ENCODE assay signal across 22 cellular contexts in genomic region chr9:136837146-136837855, GRCh38.
"Had no signal": no experiment of that assay in that cellular context is flagged by ENCODE, and none has a peak within 500 bp of the region (broad histone marks: within the 10 kb centered on the region; RNA-seq: fewer than 3 reads in every experiment).

No MANE protein-coding gene starts in this region.

- H3K27me3 Mint-ChIP-seq: natural killer cell treated with Interleukin-12 subunit alpha and Interleukin-12 subunit beta and Interleukin-15 and Interleukin-18, amount 100 ng/mL, for 72 hours; progenitor cell of endocrine pancreas; type B pancreatic cell had no signal

- H3K27me3 ChIP-seq: dorsolateral prefrontal cortex, neural progenitor cell, pancreas, right lobe of liver, suprapubic skin, thyroid gland had no signal

- ATAC-seq: esophagus mucosa; left ventricle myocardium superior; natural killer cell treated with Interleukin-12 subunit alpha and Interleukin-12 subunit beta and Interleukin-15 and Interleukin-18, amount 100 ng/mL, for 72 hours; pancreas; right lobe of liver; stimulated activated effector memory CD8-positive, alpha-beta T cell treated with anti-CD3 and anti-CD28 coated beads, Interleukin-12 subunit alpha, Interleukin-12 subunit beta, amount 100 ng/mL, for 72 hours; stimulated activated naive CD8-positive, alpha-beta T cell treated with anti-CD3 and anti-CD28 coated beads, Interleukin-15, Interleukin-2, amounts not matched to agents 100 U/mL and 50 U/mL, for 24 hours had no signal

- DNase-seq: cortex of kidney; dorsolateral prefrontal cortex; effector CD8-positive, alpha-beta T cell; islet precursor cell; left ventricle myocardium superior; mesenchymal stem cell; midbrain; occipital lobe; stimulated activated CD4-positive, alpha-beta T cell treated with anti-CD3 and anti-CD28 coated beads, Interleukin-4, amount 100 ng/mL, for 1 hour; stimulated activated CD8-positive, alpha-beta memory T cell treated with anti-CD3 and anti-CD28 coated beads, Interleukin-4, amount 100 ng/mL, for 48 hours; stimulated activated naive CD8-positive, alpha-beta T cell treated with anti-CD3 and anti-CD28 coated beads, Interleukin-15, Interleukin-2, amounts not matched to agents 100 U/mL and 50 U/mL, for 24 hours; thyroid gland had no signal

- H3K4me3 Mint-ChIP-seq: natural killer cell treated with Interleukin-12 subunit alpha and Interleukin-12 subunit beta and Interleukin-15 and Interleukin-18, amount 100 ng/mL, for 72 hours; neural progenitor cell; stimulated activated effector memory CD8-positive, alpha-beta T cell treated with anti-CD3 and anti-CD28 coated beads, Interleukin-12 subunit alpha, Interleukin-12 subunit beta, amount 100 ng/mL, for 72 hours; type B pancreatic cell had no signal

- H3K27ac ChIP-seq: neural progenitor cell, pancreas, right lobe of liver, suprapubic skin, thyroid gland had no signal

- H3K4me3 ChIP-seq: dorsolateral prefrontal cortex, lung, neural progenitor cell, pancreas, right lobe of liver, suprapubic skin, thyroid gland had no signal

- H3K9me3 Mint-ChIP-seq: natural killer cell treated with Interleukin-12 subunit alpha and Interleukin-12 subunit beta and Interleukin-15 and Interleukin-18, amount 100 ng/mL, for 72 hours; neural progenitor cell; stimulated activated effector memory CD8-positive, alpha-beta T cell treated with anti-CD3 and anti-CD28 coated beads, Interleukin-12 subunit alpha, Interleukin-12 subunit beta, amount 100 ng/mL, for 72 hours; type B pancreatic cell had no signal

- H3K27ac Mint-ChIP-seq: natural killer cell treated with Interleukin-12 subunit alpha and Interleukin-12 subunit beta and Interleukin-15 and Interleukin-18, amount 100 ng/mL, for 72 hours; neural progenitor cell; progenitor cell of endocrine pancreas; stimulated activated effector memory CD8-positive, alpha-beta T cell treated with anti-CD3 and anti-CD28 coated beads, Interleukin-12 subunit alpha, Interleukin-12 subunit beta, amount 100 ng/mL, for 72 hours had no signal

- H3K36me3 Mint-ChIP-seq: natural killer cell treated with Interleukin-12 subunit alpha and Interleukin-12 subunit beta and Interleukin-15 and Interleukin-18, amount 100 ng/mL, for 72 hours; type B pancreatic cell had no signal

- H3K9me3 ChIP-seq: pancreas, right lobe of liver, suprapubic skin, thyroid gland had no signal
